ENCODE assay signal across 15 cellular contexts in the genomic region with DNA sequence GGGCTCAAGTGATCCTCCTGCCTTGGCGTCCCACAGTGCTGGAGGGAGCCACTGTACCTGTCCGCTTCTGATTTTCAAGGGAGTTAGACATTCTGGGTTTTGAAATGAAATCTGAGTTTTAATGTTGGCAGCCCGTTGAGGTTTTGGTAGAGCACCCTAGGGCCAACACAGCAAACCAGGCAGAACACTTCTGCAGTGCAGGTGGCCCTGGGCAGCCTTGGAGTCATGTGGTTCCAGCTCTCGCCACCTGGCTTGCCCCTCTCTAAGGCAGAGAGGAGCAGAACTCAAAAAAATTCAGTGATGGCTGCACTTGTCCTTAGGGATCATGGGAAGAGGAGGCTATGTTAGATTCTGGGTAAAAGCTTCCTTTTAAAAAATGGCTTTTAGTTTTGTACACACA.
A peak's percentile ranks its signal among the peaks of the same experiment; 100 is the strongest.
DNase-seq lines count a peak whose midpoint lies in the region; ATAC-seq, FAIRE-seq and TF ChIP-seq lines count a peak whose summit lies in the region.
"Had no signal": no experiment of that assay in that cellular context is flagged by ENCODE, and none has a peak within 500 bp of the region (broad histone marks: within the 10 kb centered on the region; RNA-seq: fewer than 3 reads in every experiment).

No MANE protein-coding gene starts in this region.

- RAD21 ChIA-PET in GM12878 (lab: Charles Lee; ENCODE audit: unreplicated experiment), result no interaction called here

- H3K4me1 ChIP-seq in A549 (peaks cover 66% of the 10 kb centered on the region), HUES48 (ENCODE audit: control insufficient read depth, insufficient read depth, low read length) (peaks cover 27% of the 10 kb centered on the region), GM12878 (ENCODE audit: control insufficient read depth, insufficient read depth, low read length) (no peaks in the 10 kb centered on the region)
- H3K4me1 ChIP-seq: Caco-2 had no signal

- POLR2A ChIA-PET in A549 (lab: Yijun Ruan, JAX), result no interaction called here
- POLR2A ChIA-PET in GM12878 (lab: Charles Lee), result interaction anchor here (0.6 kb wide), 1 partner anchor 20 kb away, joined by 3 read pairs; no protein-coding TSS in a partner anchor

- DNase-seq in A549 (ENCODE audit: low read depth in 1 of 2, low spot score in 1 of 2) (no peak), GM12878 (ENCODE audit: low read depth, low spot score) (no peak), sciatic nerve (ENCODE audit: low spot score) (peak; percentile 1), amygdala (lab: John Stamatoyannopoulos, UW) (no peak), nephron progenitor cell (no peak)
- DNase-seq in stimulated activated CD4-positive, alpha-beta T cell treated with anti-CD3 and anti-CD28 coated beads, Interleukin-1b, Interleukin-23, amount 100 ng/mL, for 48 hours, result no peak
- DNase-seq: Caco-2; CD8-positive, alpha-beta memory T cell; DND-41; GDM1 had no signal

- no peak for TF ChIP-seq RAD21 in A549 (conservative IDR thresholded peaks at IDR 0.05 in 1 of 2, IDR thresholded peaks at IDR 0.05 in 1 of 2)
- TF ChIP-seq RAD21 in GM12878 (IDR thresholded peaks at IDR 0.05; ENCODE audit: insufficient read depth, low read depth, low read length), result no peak

- WGBS in A549 (ENCODE audit: missing lambda C conversion rate), result 87% methylated on average over 4 of the region's 4 CpGs
- 43% methylated on average over 4 of the region's 4 CpGs for WGBS in GM12878 (ENCODE audit: insufficient coverage, insufficient replicate concordance, low lambda C conversion rate, missing lambda C conversion rate)

- H3K27me3 ChIP-seq in HUES48 (ENCODE audit: control insufficient read depth, insufficient read depth, low read length) (no peaks in the 10 kb centered on the region), GM12878 (replicated peaks in 1 of 2; ENCODE audit: control insufficient read depth in 2 of 2, insufficient read depth in 2 of 2, low read length in 1 of 2) (no peaks in the 10 kb centered on the region; a peak in 1 of 4 replicates)

- TF ChIP-seq EP300 in A549 (IDR thresholded peaks at IDR 0.05) (no peak), GM12878 (IDR thresholded peaks at IDR 0.05; ENCODE audit: borderline replicate concordance in 1 of 2, control insufficient read depth in 1 of 2, low read depth in 2 of 2, low read length in 2 of 2) (no peak)

- peaks cover 44% of the 10 kb centered on the region for H3K9me3 Mint-ChIP-seq in nephron progenitor cell
- H3K9me3 Mint-ChIP-seq: CD8-positive, alpha-beta memory T cell had no signal

- H3K9ac ChIP-seq in HUES48 (ENCODE audit: low read depth, low read length), result no peak overlapping the region
- no peak overlapping the region for H3K9ac ChIP-seq in GM12878 (ENCODE audit: control insufficient read depth, insufficient read depth, low read length)

- FAIRE-seq in A549 (lab: Jason Lieb, UNC), result no peak
- FAIRE-seq in GM12878 (lab: Jason Lieb, UNC), result no peak
- FAIRE-seq: GM19239 had no signal

- intact Hi-C loops in GM12878 (cut with micrococcal nuclease; ENCODE audit: unreplicated experiment) (no loop called here), sciatic nerve (cut with DNase I) (no loop called here)

- no TSS peak for BruUV-seq in GM12878 (replicated peaks; lab: Mats Ljungman, UMichigan)

- CTCF ChIA-PET in A549 (lab: Yijun Ruan, JAX), result interaction anchor here (1.0 to 3.2 kb wide), 3 partner anchors 11 to 77 kb away, joined by 3 to 24 read pairs (median 9); no protein-coding TSS in a partner anchor
- CTCF ChIA-PET in GM12878 (lab: Yijun Ruan, JAX), result interaction anchor here (1.3 to 3.7 kb wide), 2 partner anchors 41 to 77 kb away, joined by 3 to 18 read pairs; no protein-coding TSS in a partner anchor

- H2AFZ ChIP-seq in GM12878 (ENCODE audit: control insufficient read depth, low read depth, low read length), result no peak overlapping the region

- H3K27ac ChIP-seq in A549 (peak overlapping the region; percentile 87 to 91), HUES48 (ENCODE audit: low read depth, low read length) (peak overlapping the region; percentile 69), GM12878 (ENCODE audit: control insufficient read depth, insufficient read depth) (no peak overlapping the region)

- H3K9me3 ChIP-seq in A549 (no peaks in the 10 kb centered on the region), HUES48 (ENCODE audit: control insufficient read depth, insufficient read depth, low read length) (no peaks in the 10 kb centered on the region), GM12878 (replicated peaks; ENCODE audit: control insufficient read depth, insufficient read depth, low read length) (no peaks in the 10 kb centered on the region)
- H3K9me3 ChIP-seq: Caco-2 had no signal

- TF ChIP-seq CTCF in A549 (IDR thresholded peaks at IDR 0.05), result no peak
- no peak for TF ChIP-seq CTCF in GM12878 (IDR thresholded peaks at IDR 0.05 in 2 of 3, conservative IDR thresholded peaks at IDR 0.05 in 1 of 3; ENCODE audit: control insufficient read depth in 2 of 3, extremely low read depth in 1 of 3, insufficient read depth in 1 of 3, low read depth in 3 of 3, low read length in 3 of 3)
- no peak for TF ChIP-seq CTCF in nephron progenitor cell (IDR thresholded peaks at IDR 0.05)

- H3K4me3 ChIP-seq in A549 (no peak overlapping the region), HUES48 (ENCODE audit: low read depth, low read length) (no peak overlapping the region), GM12878 (no peak overlapping the region)

- no peaks in the 10 kb centered on the region for H4K20me1 ChIP-seq in GM12878 (ENCODE audit: control insufficient read depth, insufficient read depth)

- peaks cover 19% of the 10 kb centered on the region for H3K4me1 Mint-ChIP-seq in nephron progenitor cell
- H3K4me1 Mint-ChIP-seq: CD14-positive monocyte; CD8-positive, alpha-beta memory T cell had no signal

- H3K4me3 Mint-ChIP-seq in nephron progenitor cell, result no peak overlapping the region
- H3K4me3 Mint-ChIP-seq: B cell; CD14-positive monocyte; CD8-positive, alpha-beta memory T cell had no signal

- no peaks in the 10 kb centered on the region for H3K36me3 ChIP-seq in HUES48 (ENCODE audit: control insufficient read depth, insufficient read depth, low read length)
- H3K36me3 ChIP-seq in GM12878 (ENCODE audit: control insufficient read depth in 2 of 2, insufficient read depth in 2 of 2, low read length in 1 of 2), result no peaks in the 10 kb centered on the region

- H3K4me2 ChIP-seq in A549 (peak overlapping the region; percentile 74), GM12878 (ENCODE audit: control insufficient read depth, insufficient read depth) (no peak overlapping the region)

- peaks cover 5% of the 10 kb centered on the region for H3K36me3 Mint-ChIP-seq in nephron progenitor cell (ENCODE audit: low read depth)
- H3K36me3 Mint-ChIP-seq: CD14-positive monocyte; CD8-positive, alpha-beta memory T cell had no signal

- SMC1A ChIA-PET in GM12878 (lab: Charles Lee; ENCODE audit: uncharacterized antibody, unreplicated experiment), result interaction anchor here (0.8 to 1.5 kb wide), 3 partner anchors 10 to 45 kb away, joined by 3 to 5 read pairs (median 4); no protein-coding TSS in a partner anchor

- in situ Hi-C loops in GM12878 (cut with MboI), result no loop called here

- ATAC-seq in A549 (no peak), GM12878 (peak; percentile 62), sciatic nerve (no peak), GM21619 (IDR thresholded peaks at IDR 0.05; ENCODE audit: unreplicated experiment) (no peak)

- TF ChIP-seq POLR2A in A549 (IDR thresholded peaks at IDR 0.05; ENCODE audit: low read length), result no peak
- TF ChIP-seq POLR2A in GM12878 (IDR thresholded peaks at IDR 0.05; ENCODE audit: low read depth, low read length), result no peak

- no peaks in the 10 kb centered on the region for H3K79me2 ChIP-seq in GM12878 (ENCODE audit: control insufficient read depth, insufficient read depth, low read length)

- H3K27ac Mint-ChIP-seq in nephron progenitor cell, result no peak overlapping the region
- H3K27ac Mint-ChIP-seq: B cell had no signal

- H3K27me3 Mint-ChIP-seq in nephron progenitor cell (ENCODE audit: low read depth, poor library complexity), result no peaks in the 10 kb centered on the region
- H3K27me3 Mint-ChIP-seq: B cell had no signal

TF ChIP-seq in A549, 52 proteins besides CTCF, POLR2A, EP300 and RAD21:
- TF ChIP-seq PHF8 (IDR thresholded peaks at IDR 0.05; ENCODE audit: borderline replicate concordance, low read depth) (no peak), HOXA7 (CRISPR knock-in tag; IDR thresholded peaks at IDR 0.05) (no peak), CHD2 (IDR thresholded peaks at IDR 0.05; ENCODE audit: low read length, partially characterized antibody) (no peak), KDM1A (IDR thresholded peaks at IDR 0.05; ENCODE audit: low read depth) (no peak), TFCP2L1 (CRISPR knock-in tag; IDR thresholded peaks at IDR 0.05) (no peak)

TF ChIP-seq in GM12878, 131 proteins besides CTCF, POLR2A, EP300 and RAD21 (continues in another document):
- no peak for TF ChIP-seq RELA (IDR thresholded peaks at IDR 0.05; ENCODE audit: borderline replicate concordance, partially characterized antibody)
- no peak for TF ChIP-seq ZNF622 (IDR thresholded peaks at IDR 0.05)
- no peak for TF ChIP-seq MEF2A (IDR thresholded peaks at IDR 0.05; ENCODE audit: insufficient read depth, low read depth, low read length)
- TF ChIP-seq GABPA (IDR thresholded peaks at IDR 0.05; ENCODE audit: low read depth), result no peak
- no peak for TF ChIP-seq HCFC1 (IDR thresholded peaks at IDR 0.05; ENCODE audit: low read length)
- no peak for TF ChIP-seq ASH2L (IDR thresholded peaks at IDR 0.05; ENCODE audit: borderline replicate concordance, low read depth)
- no peak for TF ChIP-seq FOS (IDR thresholded peaks at IDR 0.05; ENCODE audit: borderline replicate concordance, extremely low read depth, insufficient read length)
- TF ChIP-seq SPI1 (IDR thresholded peaks at IDR 0.05; ENCODE audit: borderline replicate concordance, insufficient read depth, low read depth, low read length), result no peak
- TF ChIP-seq SIX5 (IDR thresholded peaks at IDR 0.05; ENCODE audit: low read depth, low read length, severe bottlenecking), result no peak
- no peak for TF ChIP-seq BHLHE40 (IDR thresholded peaks at IDR 0.05; ENCODE audit: borderline replicate concordance in 1 of 2, low read depth in 2 of 2, low read length in 1 of 2)
- TF ChIP-seq SMAD1 (IDR thresholded peaks at IDR 0.05; ENCODE audit: low read depth, partially characterized antibody), result no peak
- TF ChIP-seq ZZZ3 (IDR thresholded peaks at IDR 0.05; ENCODE audit: control insufficient read depth, insufficient read length, low read depth), result no peak
